ENCODE assay signal across 14 cellular contexts in genomic region chr18:7953085-7953958, GRCh38.
DNase-seq lines count a peak whose midpoint lies in the region; ATAC-seq, FAIRE-seq and TF ChIP-seq lines count a peak whose summit lies in the region.
"Had no signal": no experiment of that assay in that cellular context is flagged by ENCODE, and none has a peak within 500 bp of the region (broad histone marks: within the 10 kb centered on the region; RNA-seq: fewer than 3 reads in every experiment).

No MANE protein-coding gene starts in this region.

- no peak for FAIRE-seq in HepG2 (lab: Jason Lieb, UNC)
- FAIRE-seq: endometrium had no signal

- POLR2A ChIA-PET in HepG2 (lab: Yijun Ruan, JAX): no interaction called here

- no peak overlapping the region for H2AFZ ChIP-seq in HepG2 (ENCODE audit: low read length)

- in situ Hi-C loops in HepG2 (cut with HindIII; ENCODE audit: extremely low pct_ligation_motif_present, low pct_unique_long_range_greater_than_20kb): no loop called here

- CTCF ChIA-PET in HepG2 (lab: Yijun Ruan, JAX; ENCODE audit: low intra/inter-chr PET ratio, low total read pairs): no interaction called here

- no peak overlapping the region for H3K9ac ChIP-seq in liver (ENCODE audit: low read depth in 1 of 2, low read length in 2 of 2)
- no peak overlapping the region for H3K9ac ChIP-seq in HepG2 (ENCODE audit: insufficient read depth, low read depth, low read length)

- H3K4me1 Mint-ChIP-seq in HFFc6 (ENCODE audit: low read depth) (peaks cover 70% of the 10 kb centered on the region), type B pancreatic cell (ENCODE audit: unreplicated experiment) (no peaks in the 10 kb centered on the region)
- peaks cover 30% of the 10 kb centered on the region for H3K4me1 Mint-ChIP-seq in stimulated activated effector memory CD8-positive, alpha-beta T cell treated with anti-CD3 and anti-CD28 coated beads, Interleukin-12 subunit alpha, Interleukin-12 subunit beta, amount 100 ng/mL, for 72 hours
- H3K4me1 Mint-ChIP-seq: B cell had no signal

- TF ChIP-seq POLR2A in HepG2 (IDR thresholded peaks at IDR 0.05; ENCODE audit: insufficient read depth in 1 of 2, low read depth in 2 of 2, low read length in 2 of 2): no peak

- no peaks in the 10 kb centered on the region for H3K9me3 Mint-ChIP-seq in HFFc6
- no peaks in the 10 kb centered on the region for H3K9me3 Mint-ChIP-seq in stimulated activated effector memory CD8-positive, alpha-beta T cell treated with anti-CD3 and anti-CD28 coated beads, Interleukin-12 subunit alpha, Interleukin-12 subunit beta, amount 100 ng/mL, for 72 hours
- H3K9me3 Mint-ChIP-seq in type B pancreatic cell: no peaks in the 10 kb centered on the region
- H3K9me3 Mint-ChIP-seq: neural crest cell had no signal

- H3K4me3 Mint-ChIP-seq in HFFc6: no peak overlapping the region
- peak overlapping the region; percentile 48 for H3K4me3 Mint-ChIP-seq in stimulated activated effector memory CD8-positive, alpha-beta T cell treated with anti-CD3 and anti-CD28 coated beads, Interleukin-12 subunit alpha, Interleukin-12 subunit beta, amount 100 ng/mL, for 72 hours
- no peak overlapping the region for H3K4me3 Mint-ChIP-seq in type B pancreatic cell
- H3K4me3 Mint-ChIP-seq: B cell, neural crest cell had no signal

- no peaks in the 10 kb centered on the region for H3K4me1 ChIP-seq in liver (ENCODE audit: control insufficient read depth in 4 of 4, insufficient read depth in 4 of 4, low read length in 3 of 4)
- no peaks in the 10 kb centered on the region for H3K4me1 ChIP-seq in HepG2 (ENCODE audit: insufficient read depth, low read length)

- WGBS in liver: 86% methylated on average over 8 of the region's 8 CpGs
- 91% methylated on average over 8 of the region's 8 CpGs for WGBS in HepG2 (ENCODE audit: low lambda C conversion rate)

- H3K36me3 Mint-ChIP-seq in HFFc6 (ENCODE audit: low read depth) (peaks cover 3% of the 10 kb centered on the region; the same call in 1 of the 2 replicates), type B pancreatic cell (no peaks in the 10 kb centered on the region)
- H3K36me3 Mint-ChIP-seq in stimulated activated effector memory CD8-positive, alpha-beta T cell treated with anti-CD3 and anti-CD28 coated beads, Interleukin-12 subunit alpha, Interleukin-12 subunit beta, amount 100 ng/mL, for 72 hours: no peaks in the 10 kb centered on the region

- H3K36me3 ChIP-seq in liver (ENCODE audit: control insufficient read depth in 4 of 4, insufficient read depth in 3 of 4, low read depth in 1 of 4, low read length in 3 of 4) (no peaks in the 10 kb centered on the region), HepG2 (replicated peaks in 1 of 2; ENCODE audit: control insufficient read depth in 1 of 2, insufficient read depth in 2 of 2, low read length in 2 of 2) (peaks cover 5 to 12% of the 10 kb centered on the region in 2 experiments; a peak in 3 of 5 replicates)
- H3K36me3 ChIP-seq: thoracic aorta had no signal

- no TSS peak for BruUV-seq in HepG2 (replicated peaks; lab: Mats Ljungman, UMichigan)

- H3K79me2 ChIP-seq in HepG2 (ENCODE audit: insufficient read depth, low read length): no peaks in the 10 kb centered on the region

- H3K4me3 ChIP-seq in liver (ENCODE audit: low read depth in 1 of 3, low read length in 3 of 3) (no peak overlapping the region), HepG2 (replicated peaks in 1 of 3; ENCODE audit: insufficient read depth in 1 of 3, low read depth in 2 of 3, low read length in 3 of 3) (no peak overlapping the region)
- H3K4me3 ChIP-seq: thoracic aorta had no signal

- no peak overlapping the region for H3K4me2 ChIP-seq in HepG2 (ENCODE audit: low read depth, low read length)

- H3K9me3 ChIP-seq in liver (ENCODE audit: control insufficient read depth in 4 of 4, low read length in 3 of 4): no peaks in the 10 kb centered on the region
- no peaks in the 10 kb centered on the region for H3K9me3 ChIP-seq in HepG2 (ENCODE audit: low read length)
- H3K9me3 ChIP-seq: thoracic aorta had no signal

- ATAC-seq in HepG2 (no peak), HG03571 (IDR thresholded peaks at IDR 0.05; ENCODE audit: unreplicated experiment) (peak; percentile 85)
- peak; percentile 81 for ATAC-seq in stimulated activated effector memory CD8-positive, alpha-beta T cell treated with anti-CD3 and anti-CD28 coated beads, Interleukin-12 subunit alpha, Interleukin-12 subunit beta, amount 100 ng/mL, for 72 hours

- DNase-seq in HepG2 (ENCODE audit: low spot score): no peak
- no peak for DNase-seq in HFFc6
- DNase-seq in stimulated activated effector memory CD8-positive, alpha-beta T cell treated with anti-CD3 and anti-CD28 coated beads, Interleukin-12 subunit alpha, Interleukin-12 subunit beta, amount 100 ng/mL, for 72 hours (ENCODE audit: low spot score in 2 of 2): no peak
- no peak for DNase-seq in stimulated activated naive CD4-positive, alpha-beta T cell (lab: John Stamatoyannopoulos, UW)
- DNase-seq in KG1 (lab: John Stamatoyannopoulos, UW): no peak
- DNase-seq in type B pancreatic cell (ENCODE audit: extremely low spot score, unreplicated experiment): no peak
- DNase-seq: NCI-H1105 treated with DMSO at 0.1 percent for 48 hours; stimulated activated CD4-positive, alpha-beta T cell treated with anti-CD3 and anti-CD28 coated beads, Interleukin-1b, Interleukin-23, amount 100 ng/mL, for 48 hours had no signal

- no peak overlapping the region for H3K27ac ChIP-seq in liver (ENCODE audit: low read depth in 1 of 2, low read length in 2 of 2)
- H3K27ac ChIP-seq in HepG2 (ENCODE audit: extremely low read length, insufficient read depth, low read length): no peak overlapping the region
- H3K27ac ChIP-seq: thoracic aorta had no signal

- intact Hi-C loops in HepG2 (cut with micrococcal nuclease; ENCODE audit: unreplicated experiment): no loop called here

- no peak for TF ChIP-seq EP300 in HepG2 (IDR thresholded peaks at IDR 0.05; ENCODE audit: low read depth in 2 of 2, low read length in 2 of 2)
- TF ChIP-seq EP300 in HepG2 (CRISPR knock-in tag; IDR thresholded peaks at IDR 0.05; ENCODE audit: borderline replicate concordance): no peak

- TF ChIP-seq CTCF in liver (IDR thresholded peaks at IDR 0.05; ENCODE audit: low read depth, low read length, missing input control) (no peak), HepG2 (CRISPR knock-in tag; IDR thresholded peaks at IDR 0.05) (no peak), HFFc6 (IDR thresholded peaks at IDR 0.05) (no peak), type B pancreatic cell (conservative IDR thresholded peaks at IDR 0.05) (no peak)

- no peaks in the 10 kb centered on the region for H3K27me3 ChIP-seq in liver (ENCODE audit: control insufficient read depth in 4 of 4, insufficient read depth in 4 of 4, low read length in 3 of 4)
- H3K27me3 ChIP-seq in HepG2 (ENCODE audit: control insufficient read depth in 1 of 2, insufficient read depth in 2 of 2, low read length in 2 of 2): no peaks in the 10 kb centered on the region

- H3K27ac Mint-ChIP-seq in HFFc6 (peak overlapping the region; percentile 37), type B pancreatic cell (no peak overlapping the region)
- H3K27ac Mint-ChIP-seq in stimulated activated effector memory CD8-positive, alpha-beta T cell treated with anti-CD3 and anti-CD28 coated beads, Interleukin-12 subunit alpha, Interleukin-12 subunit beta, amount 100 ng/mL, for 72 hours: peak overlapping the region; percentile 63
- H3K27ac Mint-ChIP-seq: B cell had no signal

- H3K27me3 Mint-ChIP-seq in HFFc6 (ENCODE audit: insufficient read depth): no peaks in the 10 kb centered on the region; the same call in 1 of the 2 replicates
- H3K27me3 Mint-ChIP-seq in type B pancreatic cell: no peaks in the 10 kb centered on the region
- H3K27me3 Mint-ChIP-seq: B cell had no signal

- TF ChIP-seq RAD21 in liver (IDR thresholded peaks at IDR 0.05) (peak in 1 of 2 donors; percentile 18), HepG2 (CRISPR knock-in tag; IDR thresholded peaks at IDR 0.05) (no peak)

- H4K20me1 ChIP-seq in HepG2 (ENCODE audit: insufficient read depth, low read length): no peaks in the 10 kb centered on the region

TF ChIP-seq in liver, 16 proteins besides CTCF, POLR2A, EP300 and RAD21 (continues in another document):
- no peak for TF ChIP-seq FOXA1 (IDR thresholded peaks at IDR 0.05)

TF ChIP-seq in HepG2, 621 proteins besides CTCF, POLR2A, EP300 and RAD21 (continues in another document):
- TF ChIP-seq, protein P1, sequence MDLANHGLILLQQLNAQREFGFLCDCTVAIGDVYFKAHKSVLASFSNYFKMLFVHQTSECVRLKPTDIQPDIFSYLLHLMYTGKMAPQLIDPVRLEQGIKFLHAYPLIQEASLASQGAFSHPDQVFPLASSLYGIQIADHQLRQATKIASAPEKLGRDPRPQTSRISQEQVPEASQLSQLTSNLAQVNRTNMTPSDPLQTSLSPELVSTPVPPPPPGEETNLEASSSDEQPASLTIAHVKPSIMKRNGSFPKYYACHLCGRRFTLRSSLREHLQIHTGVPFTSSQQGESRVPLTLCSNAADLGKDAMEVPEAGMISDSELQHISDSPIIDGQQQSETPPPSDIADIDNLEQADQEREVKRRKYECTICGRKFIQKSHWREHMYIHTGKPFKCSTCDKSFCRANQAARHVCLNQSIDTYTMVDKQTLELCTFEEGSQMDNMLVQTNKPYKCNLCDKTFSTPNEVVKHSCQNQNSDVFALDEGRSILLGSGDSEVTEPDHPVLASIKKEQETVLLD (CRISPR knock-in tag; IDR thresholded peaks at IDR 0.05; ENCODE audit: low read depth): no peak
- TF ChIP-seq ZNF672 (CRISPR knock-in tag; IDR thresholded peaks at IDR 0.05) (no peak), SALL2 (CRISPR knock-in tag; IDR thresholded peaks at IDR 0.05) (no peak), NFKBIZ (CRISPR knock-in tag; IDR thresholded peaks at IDR 0.05) (no peak), SIX4 (CRISPR knock-in tag; IDR thresholded peaks at IDR 0.05) (no peak), HOXA3 (CRISPR knock-in tag; IDR thresholded peaks at IDR 0.05) (no peak), JARID2 (CRISPR knock-in tag; IDR thresholded peaks at IDR 0.05; ENCODE audit: insufficient replicate concordance) (no peak), ETV6 (CRISPR knock-in tag; conservative IDR thresholded peaks at IDR 0.05) (no peak), FOXA1 (IDR thresholded peaks at IDR 0.05) (no peak), FOXA1 (CRISPR knock-in tag; IDR thresholded peaks at IDR 0.05) (no peak), POLR2AphosphoS2 (IDR thresholded peaks at IDR 0.05; ENCODE audit: low read depth, low read length) (no peak), ZNF616 (CRISPR knock-in tag; IDR thresholded peaks at IDR 0.05; ENCODE audit: low read depth) (no peak), MEIS1 (CRISPR knock-in tag; IDR thresholded peaks at IDR 0.05; ENCODE audit: borderline replicate concordance) (no peak), THAP11 (CRISPR knock-in tag; IDR thresholded peaks at IDR 0.05) (no peak)
